ENCODE assay signal across 1 cellular context in genomic region chr6:125008261-125008671, GRCh38.
TF ChIP-seq lines count a peak whose summit lies in the region.

No MANE protein-coding gene starts in this region.

TF ChIP-seq in A549, 52 proteins besides CTCF, POLR2A, EP300 and RAD21 (continued from another document):
- no peak for TF ChIP-seq HMGXB4 (CRISPR knock-in tag; IDR thresholded peaks at IDR 0.05; ENCODE audit: borderline replicate concordance)
- no peak for TF ChIP-seq ELK1 (IDR thresholded peaks at IDR 0.05; ENCODE audit: low read depth, low read length)
- TF ChIP-seq EHMT2 (IDR thresholded peaks at IDR 0.05; ENCODE audit: low read depth), result no peak
- no peak for TF ChIP-seq HOXB13 (CRISPR knock-in tag; IDR thresholded peaks at IDR 0.05; ENCODE audit: low read depth)
- no peak for TF ChIP-seq FOSB (CRISPR knock-in tag; IDR thresholded peaks at IDR 0.05)
- no peak for TF ChIP-seq E2F6 (IDR thresholded peaks at IDR 0.05; ENCODE audit: borderline replicate concordance, low read depth)
- TF ChIP-seq ZNF302 (CRISPR knock-in tag; IDR thresholded peaks at IDR 0.05), result no peak
- no peak for TF ChIP-seq CBX8 (IDR thresholded peaks at IDR 0.05)
- no peak for TF ChIP-seq ATOH8 (CRISPR knock-in tag; IDR thresholded peaks at IDR 0.05; ENCODE audit: low read depth)
- no peak for TF ChIP-seq BCL3 (IDR thresholded peaks at IDR 0.05)
- no peak for TF ChIP-seq RNF2 (IDR thresholded peaks at IDR 0.05; ENCODE audit: borderline replicate concordance, low read depth)
- TF ChIP-seq KDM1A (IDR thresholded peaks at IDR 0.05; ENCODE audit: low read depth), result no peak
- TF ChIP-seq HEYL (CRISPR knock-in tag; IDR thresholded peaks at IDR 0.05), result no peak
